In genomic region chr1:167744901-167745300, GRCh38 we compare ENCODE assay signal across 1 cellular context.
TF ChIP-seq lines count a peak whose summit lies in the region.

No MANE protein-coding gene starts in this region.

TF ChIP-seq in IMR-90, 13 proteins besides CTCF, POLR2A, EP300 and RAD21 (continued from another document):
- TF ChIP-seq ELK1 (IDR thresholded peaks at IDR 0.05; ENCODE audit: borderline replicate concordance, low read depth, low read length) (no peak), CHD1 (IDR thresholded peaks at IDR 0.05; ENCODE audit: low read depth, low read length) (no peak), MAZ (IDR thresholded peaks at IDR 0.05; ENCODE audit: borderline replicate concordance, low read depth, low read length) (no peak), RFX5 (IDR thresholded peaks at IDR 0.05; ENCODE audit: low read depth, low read length) (no peak), BHLHE40 (IDR thresholded peaks at IDR 0.05; ENCODE audit: low read depth, low read length) (no peak), SMC3 (IDR thresholded peaks at IDR 0.05; ENCODE audit: low read depth, low read length) (no peak), MAFK (IDR thresholded peaks at IDR 0.05; ENCODE audit: low read depth, low read length) (no peak), RCOR1 (IDR thresholded peaks at IDR 0.05; ENCODE audit: insufficient replicate concordance, low read length) (no peak)
